ENCODE assay signal across 1 cellular context in the genomic region with DNA sequence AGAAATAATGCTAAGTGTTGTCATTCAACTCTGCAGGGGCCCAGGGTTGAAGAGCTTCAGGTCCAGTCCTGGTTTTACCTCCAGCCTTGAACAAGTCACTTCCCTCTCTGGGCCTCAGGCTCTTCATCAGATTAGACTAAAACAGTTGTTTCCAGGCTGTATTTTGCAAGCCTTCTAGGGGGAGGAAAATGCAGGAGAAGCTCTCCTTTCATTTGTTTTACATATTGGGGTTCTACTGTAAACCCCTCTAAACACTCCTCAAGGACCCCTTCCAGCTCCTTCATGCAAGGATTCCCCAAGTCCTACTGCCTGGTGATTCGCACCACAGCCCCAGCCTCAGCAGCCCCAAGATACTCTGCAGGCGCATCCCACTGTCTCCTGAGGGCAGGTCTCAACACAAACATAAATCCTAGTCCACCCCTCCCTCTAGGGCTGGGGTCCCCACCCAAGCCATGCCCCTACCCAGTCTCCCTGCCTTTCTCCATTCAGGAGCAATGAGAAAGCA.
TF ChIP-seq lines count a peak whose summit lies in the region.

No MANE protein-coding gene starts in this region.

TF ChIP-seq in K562, 482 proteins besides CTCF, POLR2A, EP300 and RAD21 (continued from another document and continues in another):
- no peak for TF ChIP-seq ZNF589 (CRISPR knock-in tag; IDR thresholded peaks at IDR 0.05; ENCODE audit: low read depth)
- no peak for TF ChIP-seq SREBF1 (IDR thresholded peaks at IDR 0.05; ENCODE audit: borderline replicate concordance, low read depth, low read length)
- TF ChIP-seq, protein P1, sequence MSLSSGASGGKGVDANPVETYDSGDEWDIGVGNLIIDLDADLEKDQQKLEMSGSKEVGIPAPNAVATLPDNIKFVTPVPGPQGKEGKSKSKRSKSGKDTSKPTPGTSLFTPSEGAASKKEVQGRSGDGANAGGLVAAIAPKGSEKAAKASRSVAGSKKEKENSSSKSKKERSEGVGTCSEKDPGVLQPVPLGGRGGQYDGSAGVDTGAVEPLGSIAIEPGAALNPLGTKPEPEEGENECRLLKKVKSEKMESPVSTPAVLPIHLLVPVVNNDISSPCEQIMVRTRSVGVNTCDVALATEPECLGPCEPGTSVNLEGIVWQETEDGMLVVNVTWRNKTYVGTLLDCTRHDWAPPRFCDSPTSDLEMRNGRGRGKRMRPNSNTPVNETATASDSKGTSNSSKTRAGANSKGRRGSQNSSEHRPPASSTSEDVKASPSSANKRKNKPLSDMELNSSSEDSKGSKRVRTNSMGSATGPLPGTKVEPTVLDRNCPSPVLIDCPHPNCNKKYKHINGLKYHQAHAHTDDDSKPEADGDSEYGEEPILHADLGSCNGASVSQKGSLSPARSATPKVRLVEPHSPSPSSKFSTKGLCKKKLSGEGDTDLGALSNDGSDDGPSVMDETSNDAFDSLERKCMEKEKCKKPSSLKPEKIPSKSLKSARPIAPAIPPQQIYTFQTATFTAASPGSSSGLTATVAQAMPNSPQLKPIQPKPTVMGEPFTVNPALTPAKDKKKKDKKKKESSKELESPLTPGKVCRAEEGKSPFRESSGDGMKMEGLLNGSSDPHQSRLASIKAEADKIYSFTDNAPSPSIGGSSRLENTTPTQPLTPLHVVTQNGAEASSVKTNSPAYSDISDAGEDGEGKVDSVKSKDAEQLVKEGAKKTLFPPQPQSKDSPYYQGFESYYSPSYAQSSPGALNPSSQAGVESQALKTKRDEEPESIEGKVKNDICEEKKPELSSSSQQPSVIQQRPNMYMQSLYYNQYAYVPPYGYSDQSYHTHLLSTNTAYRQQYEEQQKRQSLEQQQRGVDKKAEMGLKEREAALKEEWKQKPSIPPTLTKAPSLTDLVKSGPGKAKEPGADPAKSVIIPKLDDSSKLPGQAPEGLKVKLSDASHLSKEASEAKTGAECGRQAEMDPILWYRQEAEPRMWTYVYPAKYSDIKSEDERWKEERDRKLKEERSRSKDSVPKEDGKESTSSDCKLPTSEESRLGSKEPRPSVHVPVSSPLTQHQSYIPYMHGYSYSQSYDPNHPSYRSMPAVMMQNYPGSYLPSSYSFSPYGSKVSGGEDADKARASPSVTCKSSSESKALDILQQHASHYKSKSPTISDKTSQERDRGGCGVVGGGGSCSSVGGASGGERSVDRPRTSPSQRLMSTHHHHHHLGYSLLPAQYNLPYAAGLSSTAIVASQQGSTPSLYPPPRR (CRISPR knock-in tag; IDR thresholded peaks at IDR 0.05; ENCODE audit: borderline replicate concordance), result no peak
- TF ChIP-seq, protein P2, sequence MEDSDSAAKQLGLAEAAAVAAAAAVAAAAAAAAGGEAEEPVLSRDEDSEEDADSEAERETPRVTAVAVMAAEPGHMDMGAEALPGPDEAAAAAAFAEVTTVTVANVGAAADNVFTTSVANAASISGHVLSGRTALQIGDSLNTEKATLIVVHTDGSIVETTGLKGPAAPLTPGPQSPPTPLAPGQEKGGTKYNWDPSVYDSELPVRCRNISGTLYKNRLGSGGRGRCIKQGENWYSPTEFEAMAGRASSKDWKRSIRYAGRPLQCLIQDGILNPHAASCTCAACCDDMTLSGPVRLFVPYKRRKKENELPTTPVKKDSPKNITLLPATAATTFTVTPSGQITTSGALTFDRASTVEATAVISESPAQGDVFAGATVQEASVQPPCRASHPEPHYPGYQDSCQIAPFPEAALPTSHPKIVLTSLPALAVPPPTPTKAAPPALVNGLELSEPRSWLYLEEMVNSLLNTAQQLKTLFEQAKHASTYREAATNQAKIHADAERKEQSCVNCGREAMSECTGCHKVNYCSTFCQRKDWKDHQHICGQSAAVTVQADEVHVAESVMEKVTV (CRISPR knock-in tag; IDR thresholded peaks at IDR 0.05), result no peak
- no peak for TF ChIP-seq HDAC1 (IDR thresholded peaks at IDR 0.05)
- TF ChIP-seq FOXJ3 (CRISPR knock-in tag; IDR thresholded peaks at IDR 0.05), result no peak
- TF ChIP-seq ZZZ3 (IDR thresholded peaks at IDR 0.05), result no peak
- TF ChIP-seq ZNF41 (CRISPR knock-in tag; conservative IDR thresholded peaks at IDR 0.05), result no peak
- no peak for TF ChIP-seq CBX8 (IDR thresholded peaks at IDR 0.05; ENCODE audit: borderline replicate concordance, extremely low read depth, low read depth, low read length, poor library complexity, severe bottlenecking)
- TF ChIP-seq POLR2AphosphoS5 (IDR thresholded peaks at IDR 0.05; ENCODE audit: control insufficient read depth, insufficient read depth, low read depth, low read length), result no peak
- TF ChIP-seq CREB1 (IDR thresholded peaks at IDR 0.05), result no peak
- no peak for TF ChIP-seq CREB1 (CRISPR knock-in tag; IDR thresholded peaks at IDR 0.05)
- TF ChIP-seq ZKSCAN8 (CRISPR knock-in tag; IDR thresholded peaks at IDR 0.05), result peak; percentile 25; the same call in 1 of the 2 replicates
- TF ChIP-seq ZNF12 (CRISPR knock-in tag; IDR thresholded peaks at IDR 0.05), result 0 out of 2 replicates have a peak, but pooled peaks have one; percentile 30
- TF ChIP-seq, protein P3, sequence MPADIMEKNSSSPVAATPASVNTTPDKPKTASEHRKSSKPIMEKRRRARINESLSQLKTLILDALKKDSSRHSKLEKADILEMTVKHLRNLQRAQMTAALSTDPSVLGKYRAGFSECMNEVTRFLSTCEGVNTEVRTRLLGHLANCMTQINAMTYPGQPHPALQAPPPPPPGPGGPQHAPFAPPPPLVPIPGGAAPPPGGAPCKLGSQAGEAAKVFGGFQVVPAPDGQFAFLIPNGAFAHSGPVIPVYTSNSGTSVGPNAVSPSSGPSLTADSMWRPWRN (IDR thresholded peaks at IDR 0.05; ENCODE audit: low read depth), result no peak; the same call in 1 of the 2 replicates
- TF ChIP-seq ZNF57 (CRISPR knock-in tag; IDR thresholded peaks at IDR 0.05), result no peak
- TF ChIP-seq, protein P4, sequence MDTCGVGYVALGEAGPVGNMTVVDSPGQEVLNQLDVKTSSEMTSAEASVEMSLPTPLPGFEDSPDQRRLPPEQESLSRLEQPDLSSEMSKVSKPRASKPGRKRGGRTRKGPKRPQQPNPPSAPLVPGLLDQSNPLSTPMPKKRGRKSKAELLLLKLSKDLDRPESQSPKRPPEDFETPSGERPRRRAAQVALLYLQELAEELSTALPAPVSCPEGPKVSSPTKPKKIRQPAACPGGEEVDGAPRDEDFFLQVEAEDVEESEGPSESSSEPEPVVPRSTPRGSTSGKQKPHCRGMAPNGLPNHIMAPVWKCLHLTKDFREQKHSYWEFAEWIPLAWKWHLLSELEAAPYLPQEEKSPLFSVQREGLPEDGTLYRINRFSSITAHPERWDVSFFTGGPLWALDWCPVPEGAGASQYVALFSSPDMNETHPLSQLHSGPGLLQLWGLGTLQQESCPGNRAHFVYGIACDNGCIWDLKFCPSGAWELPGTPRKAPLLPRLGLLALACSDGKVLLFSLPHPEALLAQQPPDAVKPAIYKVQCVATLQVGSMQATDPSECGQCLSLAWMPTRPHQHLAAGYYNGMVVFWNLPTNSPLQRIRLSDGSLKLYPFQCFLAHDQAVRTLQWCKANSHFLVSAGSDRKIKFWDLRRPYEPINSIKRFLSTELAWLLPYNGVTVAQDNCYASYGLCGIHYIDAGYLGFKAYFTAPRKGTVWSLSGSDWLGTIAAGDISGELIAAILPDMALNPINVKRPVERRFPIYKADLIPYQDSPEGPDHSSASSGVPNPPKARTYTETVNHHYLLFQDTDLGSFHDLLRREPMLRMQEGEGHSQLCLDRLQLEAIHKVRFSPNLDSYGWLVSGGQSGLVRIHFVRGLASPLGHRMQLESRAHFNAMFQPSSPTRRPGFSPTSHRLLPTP (IDR thresholded peaks at IDR 0.05; ENCODE audit: borderline replicate concordance, extremely low read depth, insufficient read length), result no peak
- peak; percentile 65; the same call in 1 of the 2 replicates for TF ChIP-seq SMARCA4 (IDR thresholded peaks at IDR 0.05)
- TF ChIP-seq, protein P5, sequence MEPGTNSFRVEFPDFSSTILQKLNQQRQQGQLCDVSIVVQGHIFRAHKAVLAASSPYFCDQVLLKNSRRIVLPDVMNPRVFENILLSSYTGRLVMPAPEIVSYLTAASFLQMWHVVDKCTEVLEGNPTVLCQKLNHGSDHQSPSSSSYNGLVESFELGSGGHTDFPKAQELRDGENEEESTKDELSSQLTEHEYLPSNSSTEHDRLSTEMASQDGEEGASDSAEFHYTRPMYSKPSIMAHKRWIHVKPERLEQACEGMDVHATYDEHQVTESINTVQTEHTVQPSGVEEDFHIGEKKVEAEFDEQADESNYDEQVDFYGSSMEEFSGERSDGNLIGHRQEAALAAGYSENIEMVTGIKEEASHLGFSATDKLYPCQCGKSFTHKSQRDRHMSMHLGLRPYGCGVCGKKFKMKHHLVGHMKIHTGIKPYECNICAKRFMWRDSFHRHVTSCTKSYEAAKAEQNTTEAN (CRISPR knock-in tag; IDR thresholded peaks at IDR 0.05), result no peak
- TF ChIP-seq, protein P6, sequence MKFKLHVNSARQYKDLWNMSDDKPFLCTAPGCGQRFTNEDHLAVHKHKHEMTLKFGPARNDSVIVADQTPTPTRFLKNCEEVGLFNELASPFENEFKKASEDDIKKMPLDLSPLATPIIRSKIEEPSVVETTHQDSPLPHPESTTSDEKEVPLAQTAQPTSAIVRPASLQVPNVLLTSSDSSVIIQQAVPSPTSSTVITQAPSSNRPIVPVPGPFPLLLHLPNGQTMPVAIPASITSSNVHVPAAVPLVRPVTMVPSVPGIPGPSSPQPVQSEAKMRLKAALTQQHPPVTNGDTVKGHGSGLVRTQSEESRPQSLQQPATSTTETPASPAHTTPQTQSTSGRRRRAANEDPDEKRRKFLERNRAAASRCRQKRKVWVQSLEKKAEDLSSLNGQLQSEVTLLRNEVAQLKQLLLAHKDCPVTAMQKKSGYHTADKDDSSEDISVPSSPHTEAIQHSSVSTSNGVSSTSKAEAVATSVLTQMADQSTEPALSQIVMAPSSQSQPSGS (CRISPR knock-in tag; IDR thresholded peaks at IDR 0.05), result no peak
- TF ChIP-seq ZNF584 (CRISPR knock-in tag; IDR thresholded peaks at IDR 0.05; ENCODE audit: low read depth), result no peak
- no peak for TF ChIP-seq HOXB6 (CRISPR knock-in tag; IDR thresholded peaks at IDR 0.05; ENCODE audit: borderline replicate concordance)
- no peak for TF ChIP-seq ZNF134 (CRISPR knock-in tag; conservative IDR thresholded peaks at IDR 0.05)
- no peak for TF ChIP-seq KDM4B (IDR thresholded peaks at IDR 0.05; ENCODE audit: borderline replicate concordance in 2 of 2, low read depth in 1 of 2)
- TF ChIP-seq, protein P7, sequence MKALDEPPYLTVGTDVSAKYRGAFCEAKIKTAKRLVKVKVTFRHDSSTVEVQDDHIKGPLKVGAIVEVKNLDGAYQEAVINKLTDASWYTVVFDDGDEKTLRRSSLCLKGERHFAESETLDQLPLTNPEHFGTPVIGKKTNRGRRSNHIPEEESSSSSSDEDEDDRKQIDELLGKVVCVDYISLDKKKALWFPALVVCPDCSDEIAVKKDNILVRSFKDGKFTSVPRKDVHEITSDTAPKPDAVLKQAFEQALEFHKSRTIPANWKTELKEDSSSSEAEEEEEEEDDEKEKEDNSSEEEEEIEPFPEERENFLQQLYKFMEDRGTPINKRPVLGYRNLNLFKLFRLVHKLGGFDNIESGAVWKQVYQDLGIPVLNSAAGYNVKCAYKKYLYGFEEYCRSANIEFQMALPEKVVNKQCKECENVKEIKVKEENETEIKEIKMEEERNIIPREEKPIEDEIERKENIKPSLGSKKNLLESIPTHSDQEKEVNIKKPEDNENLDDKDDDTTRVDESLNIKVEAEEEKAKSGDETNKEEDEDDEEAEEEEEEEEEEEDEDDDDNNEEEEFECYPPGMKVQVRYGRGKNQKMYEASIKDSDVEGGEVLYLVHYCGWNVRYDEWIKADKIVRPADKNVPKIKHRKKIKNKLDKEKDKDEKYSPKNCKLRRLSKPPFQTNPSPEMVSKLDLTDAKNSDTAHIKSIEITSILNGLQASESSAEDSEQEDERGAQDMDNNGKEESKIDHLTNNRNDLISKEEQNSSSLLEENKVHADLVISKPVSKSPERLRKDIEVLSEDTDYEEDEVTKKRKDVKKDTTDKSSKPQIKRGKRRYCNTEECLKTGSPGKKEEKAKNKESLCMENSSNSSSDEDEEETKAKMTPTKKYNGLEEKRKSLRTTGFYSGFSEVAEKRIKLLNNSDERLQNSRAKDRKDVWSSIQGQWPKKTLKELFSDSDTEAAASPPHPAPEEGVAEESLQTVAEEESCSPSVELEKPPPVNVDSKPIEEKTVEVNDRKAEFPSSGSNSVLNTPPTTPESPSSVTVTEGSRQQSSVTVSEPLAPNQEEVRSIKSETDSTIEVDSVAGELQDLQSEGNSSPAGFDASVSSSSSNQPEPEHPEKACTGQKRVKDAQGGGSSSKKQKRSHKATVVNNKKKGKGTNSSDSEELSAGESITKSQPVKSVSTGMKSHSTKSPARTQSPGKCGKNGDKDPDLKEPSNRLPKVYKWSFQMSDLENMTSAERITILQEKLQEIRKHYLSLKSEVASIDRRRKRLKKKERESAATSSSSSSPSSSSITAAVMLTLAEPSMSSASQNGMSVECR (CRISPR knock-in tag; IDR thresholded peaks at IDR 0.05), result no peak
- peak; percentile 14; the same call in 1 of the 2 replicates for TF ChIP-seq MTA3 (IDR thresholded peaks at IDR 0.05; ENCODE audit: borderline replicate concordance)
- TF ChIP-seq, protein P8, sequence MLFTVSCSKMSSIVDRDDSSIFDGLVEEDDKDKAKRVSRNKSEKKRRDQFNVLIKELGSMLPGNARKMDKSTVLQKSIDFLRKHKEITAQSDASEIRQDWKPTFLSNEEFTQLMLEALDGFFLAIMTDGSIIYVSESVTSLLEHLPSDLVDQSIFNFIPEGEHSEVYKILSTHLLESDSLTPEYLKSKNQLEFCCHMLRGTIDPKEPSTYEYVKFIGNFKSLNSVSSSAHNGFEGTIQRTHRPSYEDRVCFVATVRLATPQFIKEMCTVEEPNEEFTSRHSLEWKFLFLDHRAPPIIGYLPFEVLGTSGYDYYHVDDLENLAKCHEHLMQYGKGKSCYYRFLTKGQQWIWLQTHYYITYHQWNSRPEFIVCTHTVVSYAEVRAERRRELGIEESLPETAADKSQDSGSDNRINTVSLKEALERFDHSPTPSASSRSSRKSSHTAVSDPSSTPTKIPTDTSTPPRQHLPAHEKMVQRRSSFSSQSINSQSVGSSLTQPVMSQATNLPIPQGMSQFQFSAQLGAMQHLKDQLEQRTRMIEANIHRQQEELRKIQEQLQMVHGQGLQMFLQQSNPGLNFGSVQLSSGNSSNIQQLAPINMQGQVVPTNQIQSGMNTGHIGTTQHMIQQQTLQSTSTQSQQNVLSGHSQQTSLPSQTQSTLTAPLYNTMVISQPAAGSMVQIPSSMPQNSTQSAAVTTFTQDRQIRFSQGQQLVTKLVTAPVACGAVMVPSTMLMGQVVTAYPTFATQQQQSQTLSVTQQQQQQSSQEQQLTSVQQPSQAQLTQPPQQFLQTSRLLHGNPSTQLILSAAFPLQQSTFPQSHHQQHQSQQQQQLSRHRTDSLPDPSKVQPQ (CRISPR knock-in tag; IDR thresholded peaks at IDR 0.05; ENCODE audit: borderline replicate concordance), result no peak
- no peak for TF ChIP-seq ZNF644 (tag; IDR thresholded peaks at IDR 0.05; ENCODE audit: low read depth)
- TF ChIP-seq SIX5 (IDR thresholded peaks at IDR 0.05; ENCODE audit: borderline replicate concordance in 1 of 2, insufficient read depth in 1 of 2, low read depth in 1 of 2, low read length in 2 of 2), result no peak
- TF ChIP-seq ILF3 (IDR thresholded peaks at IDR 0.05; ENCODE audit: borderline replicate concordance), result no peak
- TF ChIP-seq, protein P9, sequence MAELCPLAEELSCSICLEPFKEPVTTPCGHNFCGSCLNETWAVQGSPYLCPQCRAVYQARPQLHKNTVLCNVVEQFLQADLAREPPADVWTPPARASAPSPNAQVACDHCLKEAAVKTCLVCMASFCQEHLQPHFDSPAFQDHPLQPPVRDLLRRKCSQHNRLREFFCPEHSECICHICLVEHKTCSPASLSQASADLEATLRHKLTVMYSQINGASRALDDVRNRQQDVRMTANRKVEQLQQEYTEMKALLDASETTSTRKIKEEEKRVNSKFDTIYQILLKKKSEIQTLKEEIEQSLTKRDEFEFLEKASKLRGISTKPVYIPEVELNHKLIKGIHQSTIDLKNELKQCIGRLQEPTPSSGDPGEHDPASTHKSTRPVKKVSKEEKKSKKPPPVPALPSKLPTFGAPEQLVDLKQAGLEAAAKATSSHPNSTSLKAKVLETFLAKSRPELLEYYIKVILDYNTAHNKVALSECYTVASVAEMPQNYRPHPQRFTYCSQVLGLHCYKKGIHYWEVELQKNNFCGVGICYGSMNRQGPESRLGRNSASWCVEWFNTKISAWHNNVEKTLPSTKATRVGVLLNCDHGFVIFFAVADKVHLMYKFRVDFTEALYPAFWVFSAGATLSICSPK (IDR thresholded peaks at IDR 0.05; ENCODE audit: borderline replicate concordance), result no peak
- TF ChIP-seq ZNF121 (CRISPR knock-in tag; conservative IDR thresholded peaks at IDR 0.05), result no peak
